17 cellular contexts compared by ENCODE assay signal in the genomic region with DNA sequence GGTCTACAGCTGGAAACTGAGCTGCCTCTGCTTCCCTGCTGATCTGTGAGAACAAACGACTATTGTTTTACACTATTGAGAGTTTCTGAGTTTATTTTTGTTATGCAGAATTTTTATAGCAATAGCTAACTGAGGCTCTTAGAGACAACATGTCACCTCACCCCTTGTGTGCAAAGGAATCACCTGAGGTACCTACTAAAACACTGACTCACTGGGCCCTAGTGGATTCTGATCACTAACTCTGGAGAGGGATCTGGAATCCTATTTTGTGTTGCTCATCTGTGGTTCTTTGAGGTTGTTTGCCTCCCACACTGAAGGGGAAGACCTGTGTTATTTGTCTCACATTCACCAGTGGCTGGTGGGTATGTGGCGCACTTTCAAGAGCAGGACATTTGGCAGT. TPM values are rescaled to one million over a fixed set of nuclear protein-coding genes. Genes with fewer than 3 reads are reported as not detected.
DNase-seq lines count a peak whose midpoint lies in the region.
"Had no signal": no experiment of that assay in that cellular context is flagged by ENCODE, and none has a peak within 500 bp of the region (broad histone marks: within the 10 kb centered on the region; RNA-seq: fewer than 3 reads in every experiment).

No MANE protein-coding gene starts in this region.

- peaks cover 0 to 21% (median 15%) of the 10 kb centered on the region in 10 experiments; a peak in 16 of 20 replicates for H3K4me1 ChIP-seq in BLaER1 treated with 17β-estradiol and CSF1 and Interleukin-3, amounts not matched to agents 10 nM and 100 nM
- H3K4me1 ChIP-seq in iPS-20b (ENCODE audit: insufficient read depth, low read length), result peaks cover 7% of the 10 kb centered on the region; the same call in 1 of the 2 replicates
- H3K4me1 ChIP-seq: HAP-1 had no signal

- no peak for DNase-seq in caudate nucleus (lab: John Stamatoyannopoulos, UW)
- DNase-seq in superior temporal gyrus (ENCODE audit: extremely low spot score), result peak; percentile 58
- DNase-seq in activated CD4-positive, CD25-positive, alpha-beta regulatory T cell treated with anti-CD3 and anti-CD28 coated beads, Interleukin-2, amount 50 U/mL, for 72 hours, result no peak
- no peak for DNase-seq in occipital lobe (lab: John Stamatoyannopoulos, UW)
- DNase-seq in NCI-H2107 treated with DMSO at 0.1 percent for 48 hours (lab: John Stamatoyannopoulos, UW; ENCODE audit: unreplicated experiment), result no peak
- DNase-seq in NCI-H1048 (lab: John Stamatoyannopoulos, UW), result no peak
- DNase-seq: ACHN; CD8-positive, alpha-beta T cell; COR-L47; DMS153; DMS79 treated with DMSO at 0.1 percent for 48 hours; EL; GOT3 had no signal

- no peak overlapping the region for H3K27ac ChIP-seq in BLaER1 treated with 17β-estradiol and CSF1 and Interleukin-3, amounts not matched to agents 10 nM and 100 nM
- H3K27ac ChIP-seq in caudate nucleus (ENCODE audit: low read depth, low read length) (peak overlapping the region; percentile 79), iPS-20b (ENCODE audit: low read length) (no peak overlapping the region)

- peaks cover 0 to 7% (median 0%) of the 10 kb centered on the region in 11 experiments; a peak in 2 of 22 replicates for H3K27me3 ChIP-seq in BLaER1 treated with 17β-estradiol and CSF1 and Interleukin-3, amounts not matched to agents 10 nM and 100 nM
- H3K27me3 ChIP-seq in iPS-20b (ENCODE audit: insufficient read depth, low read length), result no peaks in the 10 kb centered on the region

- H3K9ac ChIP-seq in BLaER1 treated with 17β-estradiol and CSF1 and Interleukin-3, amounts not matched to agents 10 nM and 100 nM, result no peak overlapping the region
- H3K9ac ChIP-seq in iPS-20b (ENCODE audit: low read depth, low read length), result no peak overlapping the region; the same call in 1 of the 2 replicates

- no peaks in the 10 kb centered on the region for H3K9me3 ChIP-seq in BLaER1 treated with 17β-estradiol and CSF1 and Interleukin-3, amounts not matched to agents 10 nM and 100 nM (replicated peaks in 1 of 11)
- H3K9me3 ChIP-seq in iPS-20b (ENCODE audit: insufficient read depth, low read depth, low read length), result no peaks in the 10 kb centered on the region
- H3K9me3 ChIP-seq: HAP-1 had no signal

- no peaks in the 10 kb centered on the region for H3K36me3 ChIP-seq in BLaER1 treated with 17β-estradiol and CSF1 and Interleukin-3, amounts not matched to agents 10 nM and 100 nM
- H3K36me3 ChIP-seq in iPS-20b (ENCODE audit: insufficient read depth, low read depth, low read length), result no peaks in the 10 kb centered on the region
- H3K36me3 ChIP-seq: HAP-1 had no signal

- H4K20me1 ChIP-seq in BLaER1 treated with 17β-estradiol and CSF1 and Interleukin-3, amounts not matched to agents 10 nM and 100 nM, result peaks cover 0 to 8% (median 0%) of the 10 kb centered on the region in 11 experiments; a peak in 3 of 22 replicates

- no peak overlapping the region for H3K4me3 ChIP-seq in BLaER1 treated with 17β-estradiol and CSF1 and Interleukin-3, amounts not matched to agents 10 nM and 100 nM
- 0 out of 2 replicates have a peak overlapping the region, but pooled peaks have one; percentile 24 for H3K4me3 ChIP-seq in iPS-20b (ENCODE audit: low read length)
- H3K4me3 ChIP-seq: HAP-1 had no signal

- peak overlapping the region in 8 of 11 experiments; percentile 20 to 64 (median 54); a peak in 13 of 22 replicates for H3K4me2 ChIP-seq in BLaER1 treated with 17β-estradiol and CSF1 and Interleukin-3, amounts not matched to agents 10 nM and 100 nM

RNA-seq across cellular contexts. Expression of a gene that starts 13.4 kb away (rescaled TPM):
- 34.6 TPM for total RNA-seq in occipital lobe
- total RNA-seq: B cell had no signal
